1 cellular context compared by ENCODE assay signal in the genomic region with DNA sequence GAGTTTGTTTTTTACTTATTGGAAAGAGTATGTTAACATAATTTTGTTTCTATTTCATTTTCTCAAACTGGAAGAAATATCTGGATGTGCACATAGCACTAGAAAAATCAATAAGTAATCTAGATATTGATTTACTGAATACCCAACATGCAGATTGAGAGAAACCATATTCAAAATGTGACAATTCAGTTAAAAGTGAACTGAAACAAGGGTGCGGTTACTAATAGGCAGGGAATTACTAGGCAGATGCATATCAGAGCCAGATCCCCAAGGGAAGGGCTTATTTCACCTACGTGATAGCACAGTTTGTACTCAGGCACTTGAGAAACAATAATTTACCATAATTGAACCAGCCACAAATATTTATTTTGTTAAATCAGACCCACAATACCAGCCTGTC.
TF ChIP-seq lines count a peak whose summit lies in the region.

No MANE protein-coding gene starts in this region.

TF ChIP-seq in GM12878, 131 proteins besides CTCF, POLR2A, EP300 and RAD21 (continued from another document):
- TF ChIP-seq, protein P1, sequence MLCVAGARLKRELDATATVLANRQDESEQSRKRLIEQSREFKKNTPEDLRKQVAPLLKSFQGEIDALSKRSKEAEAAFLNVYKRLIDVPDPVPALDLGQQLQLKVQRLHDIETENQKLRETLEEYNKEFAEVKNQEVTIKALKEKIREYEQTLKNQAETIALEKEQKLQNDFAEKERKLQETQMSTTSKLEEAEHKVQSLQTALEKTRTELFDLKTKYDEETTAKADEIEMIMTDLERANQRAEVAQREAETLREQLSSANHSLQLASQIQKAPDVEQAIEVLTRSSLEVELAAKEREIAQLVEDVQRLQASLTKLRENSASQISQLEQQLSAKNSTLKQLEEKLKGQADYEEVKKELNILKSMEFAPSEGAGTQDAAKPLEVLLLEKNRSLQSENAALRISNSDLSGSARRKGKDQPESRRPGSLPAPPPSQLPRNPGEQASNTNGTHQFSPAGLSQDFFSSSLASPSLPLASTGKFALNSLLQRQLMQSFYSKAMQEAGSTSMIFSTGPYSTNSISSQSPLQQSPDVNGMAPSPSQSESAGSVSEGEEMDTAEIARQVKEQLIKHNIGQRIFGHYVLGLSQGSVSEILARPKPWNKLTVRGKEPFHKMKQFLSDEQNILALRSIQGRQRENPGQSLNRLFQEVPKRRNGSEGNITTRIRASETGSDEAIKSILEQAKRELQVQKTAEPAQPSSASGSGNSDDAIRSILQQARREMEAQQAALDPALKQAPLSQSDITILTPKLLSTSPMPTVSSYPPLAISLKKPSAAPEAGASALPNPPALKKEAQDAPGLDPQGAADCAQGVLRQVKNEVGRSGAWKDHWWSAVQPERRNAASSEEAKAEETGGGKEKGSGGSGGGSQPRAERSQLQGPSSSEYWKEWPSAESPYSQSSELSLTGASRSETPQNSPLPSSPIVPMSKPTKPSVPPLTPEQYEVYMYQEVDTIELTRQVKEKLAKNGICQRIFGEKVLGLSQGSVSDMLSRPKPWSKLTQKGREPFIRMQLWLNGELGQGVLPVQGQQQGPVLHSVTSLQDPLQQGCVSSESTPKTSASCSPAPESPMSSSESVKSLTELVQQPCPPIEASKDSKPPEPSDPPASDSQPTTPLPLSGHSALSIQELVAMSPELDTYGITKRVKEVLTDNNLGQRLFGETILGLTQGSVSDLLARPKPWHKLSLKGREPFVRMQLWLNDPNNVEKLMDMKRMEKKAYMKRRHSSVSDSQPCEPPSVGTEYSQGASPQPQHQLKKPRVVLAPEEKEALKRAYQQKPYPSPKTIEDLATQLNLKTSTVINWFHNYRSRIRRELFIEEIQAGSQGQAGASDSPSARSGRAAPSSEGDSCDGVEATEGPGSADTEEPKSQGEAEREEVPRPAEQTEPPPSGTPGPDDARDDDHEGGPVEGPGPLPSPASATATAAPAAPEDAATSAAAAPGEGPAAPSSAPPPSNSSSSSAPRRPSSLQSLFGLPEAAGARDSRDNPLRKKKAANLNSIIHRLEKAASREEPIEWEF (IDR thresholded peaks at IDR 0.05; ENCODE audit: insufficient replicate concordance, low read depth, low read length): peak; percentile 96
- TF ChIP-seq PAX8 (IDR thresholded peaks at IDR 0.05) (no peak), ZNF217 (IDR thresholded peaks at IDR 0.05) (peak; percentile 79), JUNB (IDR thresholded peaks at IDR 0.05) (peak; percentile 87), WRNIP1 (IDR thresholded peaks at IDR 0.05; ENCODE audit: borderline replicate concordance, low read depth, low read length) (no peak), HDAC2 (IDR thresholded peaks at IDR 0.05) (no peak), BACH1 (IDR thresholded peaks at IDR 0.05; ENCODE audit: borderline replicate concordance) (peak; percentile 71; the same call in 1 of the 2 replicates), IRF4 (IDR thresholded peaks at IDR 0.05; ENCODE audit: low read depth, low read length) (peak; percentile 98), ZNF24 (IDR thresholded peaks at IDR 0.05) (peak; percentile 44; the same call in 1 of the 2 replicates), YY1 (IDR thresholded peaks at IDR 0.05; ENCODE audit: low read depth, low read length) (no peak), FOS (IDR thresholded peaks at IDR 0.05; ENCODE audit: borderline replicate concordance, extremely low read depth, insufficient read length) (no peak), SP1 (IDR thresholded peaks at IDR 0.05; ENCODE audit: low read depth, low read length) (no peak), RELA (IDR thresholded peaks at IDR 0.05; ENCODE audit: borderline replicate concordance, partially characterized antibody) (no peak), NR2C1 (IDR thresholded peaks at IDR 0.05) (no peak), EZH2 (IDR thresholded peaks at IDR 0.05; ENCODE audit: borderline replicate concordance, control insufficient read depth, low read depth, low read length) (no peak), MYB (IDR thresholded peaks at IDR 0.05; ENCODE audit: borderline replicate concordance, low read depth, low read length) (0 out of 2 replicates have a peak, but pooled peaks have one; percentile 19), DPF2 (IDR thresholded peaks at IDR 0.05) (peak; percentile 90), SREBF1 (IDR thresholded peaks at IDR 0.05; ENCODE audit: low read length) (peak; percentile 45; the same call in 1 of the 2 replicates), IKZF1 (conservative IDR thresholded peaks at IDR 0.05) (peak; percentile 84), BHLHE40 (IDR thresholded peaks at IDR 0.05; ENCODE audit: borderline replicate concordance in 1 of 2, low read depth in 2 of 2, low read length in 1 of 2) (peak; percentile 79 to 84), KDM1A (IDR thresholded peaks at IDR 0.05; ENCODE audit: borderline replicate concordance) (no peak), TBL1XR1 (IDR thresholded peaks at IDR 0.05; ENCODE audit: low read depth, low read length) (peak; percentile 85; the same call in 1 of the 2 replicates), TCF3 (IDR thresholded peaks at IDR 0.05; ENCODE audit: borderline replicate concordance, insufficient read depth, low read depth, low read length) (peak; percentile 69; the same call in 1 of the 2 replicates), CBFB (IDR thresholded peaks at IDR 0.05; ENCODE audit: low read depth) (peak; percentile 64; the same call in 1 of the 2 replicates), MYC (IDR thresholded peaks at IDR 0.05; ENCODE audit: insufficient read depth, insufficient read length, insufficient replicate concordance, low read length, severe bottlenecking) (no peak), CREB1 (IDR thresholded peaks at IDR 0.05; ENCODE audit: low read depth) (no peak), ZNF207 (IDR thresholded peaks at IDR 0.05; ENCODE audit: borderline replicate concordance) (no peak), SRF (IDR thresholded peaks at IDR 0.05; ENCODE audit: low read depth in 2 of 2, low read length in 2 of 2) (no peak), ZBED1 (IDR thresholded peaks at IDR 0.05; ENCODE audit: borderline replicate concordance) (peak; percentile 40; the same call in 1 of the 2 replicates), NR2F1 (conservative IDR thresholded peaks at IDR 0.05) (peak; percentile 21; the same call in 1 of the 2 replicates), SMAD1 (IDR thresholded peaks at IDR 0.05; ENCODE audit: low read depth, partially characterized antibody) (no peak), HCFC1 (IDR thresholded peaks at IDR 0.05; ENCODE audit: low read length) (no peak)
- TF ChIP-seq, protein P2, sequence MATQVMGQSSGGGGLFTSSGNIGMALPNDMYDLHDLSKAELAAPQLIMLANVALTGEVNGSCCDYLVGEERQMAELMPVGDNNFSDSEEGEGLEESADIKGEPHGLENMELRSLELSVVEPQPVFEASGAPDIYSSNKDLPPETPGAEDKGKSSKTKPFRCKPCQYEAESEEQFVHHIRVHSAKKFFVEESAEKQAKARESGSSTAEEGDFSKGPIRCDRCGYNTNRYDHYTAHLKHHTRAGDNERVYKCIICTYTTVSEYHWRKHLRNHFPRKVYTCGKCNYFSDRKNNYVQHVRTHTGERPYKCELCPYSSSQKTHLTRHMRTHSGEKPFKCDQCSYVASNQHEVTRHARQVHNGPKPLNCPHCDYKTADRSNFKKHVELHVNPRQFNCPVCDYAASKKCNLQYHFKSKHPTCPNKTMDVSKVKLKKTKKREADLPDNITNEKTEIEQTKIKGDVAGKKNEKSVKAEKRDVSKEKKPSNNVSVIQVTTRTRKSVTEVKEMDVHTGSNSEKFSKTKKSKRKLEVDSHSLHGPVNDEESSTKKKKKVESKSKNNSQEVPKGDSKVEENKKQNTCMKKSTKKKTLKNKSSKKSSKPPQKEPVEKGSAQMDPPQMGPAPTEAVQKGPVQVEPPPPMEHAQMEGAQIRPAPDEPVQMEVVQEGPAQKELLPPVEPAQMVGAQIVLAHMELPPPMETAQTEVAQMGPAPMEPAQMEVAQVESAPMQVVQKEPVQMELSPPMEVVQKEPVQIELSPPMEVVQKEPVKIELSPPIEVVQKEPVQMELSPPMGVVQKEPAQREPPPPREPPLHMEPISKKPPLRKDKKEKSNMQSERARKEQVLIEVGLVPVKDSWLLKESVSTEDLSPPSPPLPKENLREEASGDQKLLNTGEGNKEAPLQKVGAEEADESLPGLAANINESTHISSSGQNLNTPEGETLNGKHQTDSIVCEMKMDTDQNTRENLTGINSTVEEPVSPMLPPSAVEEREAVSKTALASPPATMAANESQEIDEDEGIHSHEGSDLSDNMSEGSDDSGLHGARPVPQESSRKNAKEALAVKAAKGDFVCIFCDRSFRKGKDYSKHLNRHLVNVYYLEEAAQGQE (IDR thresholded peaks at IDR 0.05; ENCODE audit: low read depth, low read length): no peak
- TF ChIP-seq, protein P3, sequence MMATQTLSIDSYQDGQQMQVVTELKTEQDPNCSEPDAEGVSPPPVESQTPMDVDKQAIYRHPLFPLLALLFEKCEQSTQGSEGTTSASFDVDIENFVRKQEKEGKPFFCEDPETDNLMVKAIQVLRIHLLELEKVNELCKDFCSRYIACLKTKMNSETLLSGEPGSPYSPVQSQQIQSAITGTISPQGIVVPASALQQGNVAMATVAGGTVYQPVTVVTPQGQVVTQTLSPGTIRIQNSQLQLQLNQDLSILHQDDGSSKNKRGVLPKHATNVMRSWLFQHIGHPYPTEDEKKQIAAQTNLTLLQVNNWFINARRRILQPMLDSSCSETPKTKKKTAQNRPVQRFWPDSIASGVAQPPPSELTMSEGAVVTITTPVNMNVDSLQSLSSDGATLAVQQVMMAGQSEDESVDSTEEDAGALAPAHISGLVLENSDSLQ (IDR thresholded peaks at IDR 0.05): no peak
- TF ChIP-seq, protein P4, sequence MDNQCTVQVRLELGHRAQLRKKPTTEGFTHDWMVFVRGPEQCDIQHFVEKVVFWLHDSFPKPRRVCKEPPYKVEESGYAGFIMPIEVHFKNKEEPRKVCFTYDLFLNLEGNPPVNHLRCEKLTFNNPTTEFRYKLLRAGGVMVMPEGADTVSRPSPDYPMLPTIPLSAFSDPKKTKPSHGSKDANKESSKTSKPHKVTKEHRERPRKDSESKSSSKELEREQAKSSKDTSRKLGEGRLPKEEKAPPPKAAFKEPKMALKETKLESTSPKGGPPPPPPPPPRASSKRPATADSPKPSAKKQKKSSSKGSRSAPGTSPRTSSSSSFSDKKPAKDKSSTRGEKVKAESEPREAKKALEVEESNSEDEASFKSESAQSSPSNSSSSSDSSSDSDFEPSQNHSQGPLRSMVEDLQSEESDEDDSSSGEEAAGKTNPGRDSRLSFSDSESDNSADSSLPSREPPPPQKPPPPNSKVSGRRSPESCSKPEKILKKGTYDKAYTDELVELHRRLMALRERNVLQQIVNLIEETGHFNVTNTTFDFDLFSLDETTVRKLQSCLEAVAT (IDR thresholded peaks at IDR 0.05): no peak
- TF ChIP-seq, protein P5, sequence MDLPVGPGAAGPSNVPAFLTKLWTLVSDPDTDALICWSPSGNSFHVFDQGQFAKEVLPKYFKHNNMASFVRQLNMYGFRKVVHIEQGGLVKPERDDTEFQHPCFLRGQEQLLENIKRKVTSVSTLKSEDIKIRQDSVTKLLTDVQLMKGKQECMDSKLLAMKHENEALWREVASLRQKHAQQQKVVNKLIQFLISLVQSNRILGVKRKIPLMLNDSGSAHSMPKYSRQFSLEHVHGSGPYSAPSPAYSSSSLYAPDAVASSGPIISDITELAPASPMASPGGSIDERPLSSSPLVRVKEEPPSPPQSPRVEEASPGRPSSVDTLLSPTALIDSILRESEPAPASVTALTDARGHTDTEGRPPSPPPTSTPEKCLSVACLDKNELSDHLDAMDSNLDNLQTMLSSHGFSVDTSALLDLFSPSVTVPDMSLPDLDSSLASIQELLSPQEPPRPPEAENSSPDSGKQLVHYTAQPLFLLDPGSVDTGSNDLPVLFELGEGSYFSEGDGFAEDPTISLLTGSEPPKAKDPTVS (IDR thresholded peaks at IDR 0.05; ENCODE audit: low read depth, low read length): no peak
